11 cellular contexts compared by ENCODE assay signal in the genomic region with DNA sequence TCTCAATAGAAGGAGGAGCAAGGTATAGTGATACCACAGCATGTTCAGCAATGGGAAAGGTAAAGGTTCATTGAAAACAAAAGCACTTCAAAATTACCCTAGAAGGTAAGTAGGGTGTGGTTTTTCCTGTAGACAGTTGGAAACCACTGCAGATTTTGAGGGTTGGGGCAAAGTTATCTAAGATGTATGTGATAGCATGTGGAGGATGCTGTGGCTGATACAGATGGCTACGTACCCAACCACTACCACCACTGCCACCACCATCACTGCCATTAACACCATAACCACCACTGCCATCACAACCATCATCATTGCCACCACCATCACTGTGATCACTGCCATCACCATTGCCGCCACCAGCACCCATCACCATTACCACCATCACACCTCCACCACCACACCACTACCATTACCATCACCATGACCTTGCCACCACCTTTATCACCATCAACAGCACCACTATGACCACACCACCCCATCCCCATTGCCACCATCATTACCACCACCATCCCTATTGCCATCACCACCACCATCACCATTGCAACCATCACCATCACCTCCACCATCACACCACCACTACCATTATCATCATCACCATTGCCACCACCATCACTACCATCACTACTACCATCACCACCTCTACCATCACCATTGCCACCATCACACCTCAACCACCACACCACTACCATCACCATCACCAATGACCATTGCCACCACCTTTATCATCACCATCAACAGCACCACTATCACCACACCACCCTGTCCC. TPM values are rescaled to one million over a fixed set of nuclear protein-coding genes. Genes with fewer than 3 reads are reported as not detected.
DNase-seq lines count a peak whose midpoint lies in the region; ATAC-seq, FAIRE-seq and TF ChIP-seq lines count a peak whose summit lies in the region.
"Had no signal": no experiment of that assay in that cellular context is flagged by ENCODE, and none has a peak within 500 bp of the region (broad histone marks: within the 10 kb centered on the region; RNA-seq: fewer than 3 reads in every experiment).

No MANE protein-coding gene starts in this region.

- H3K9me3 ChIP-seq in Loucy (ENCODE audit: insufficient read depth, low read depth, low read length) (no peaks in the 10 kb centered on the region), MG63 (0 out of 2 replicates have a peak, but pooled peaks cover 2% of the 10 kb centered on the region)
- H3K9me3 ChIP-seq: HAP-1 had no signal

- no peak overlapping the region for H3K27ac Mint-ChIP-seq in neural crest cell (ENCODE audit: unreplicated experiment)

- peak overlapping the region; percentile 85 for H3K4me3 Mint-ChIP-seq in neural crest cell

- TF ChIP-seq CTCF in GM12865 (IDR thresholded peaks at IDR 0.05; ENCODE audit: insufficient read depth, low read depth, low read length, missing control alignments) (no peak), Loucy (conservative IDR thresholded peaks at IDR 0.05; ENCODE audit: low read length) (no peak), neural crest cell (conservative IDR thresholded peaks at IDR 0.05) (no peak)

- H3F3A ChIP-seq in Loucy (ENCODE audit: low read depth), result no peaks in the 10 kb centered on the region; the same call in 1 of the 2 replicates

- peaks cover 13% of the 10 kb centered on the region for H3K9me3 Mint-ChIP-seq in neural crest cell

- no peaks in the 10 kb centered on the region for H3K36me3 ChIP-seq in Loucy (ENCODE audit: insufficient read depth, low read length)
- peaks cover 32% of the 10 kb centered on the region for H3K36me3 ChIP-seq in MG63

- H3K4me3 ChIP-seq in GM12865 (ENCODE audit: low read depth, low read length) (no peak overlapping the region), Loucy (ENCODE audit: low read length, poor library complexity, severe bottlenecking) (no peak overlapping the region), MG63 (no peak overlapping the region)
- H3K4me3 ChIP-seq: HAP-1 had no signal

- H3K9ac ChIP-seq in Loucy (ENCODE audit: low read depth, low read length, poor library complexity, severe bottlenecking), result no peak overlapping the region

- FAIRE-seq in RCC 7860 (lab: Jason Lieb, UNC), result no peak

- peak overlapping the region; percentile 85 for H3K4me2 ChIP-seq in Loucy (ENCODE audit: low read depth, low read length, poor library complexity, severe bottlenecking)

- peaks cover 28% of the 10 kb centered on the region for H3K79me2 ChIP-seq in Loucy (ENCODE audit: insufficient read depth, low read length)

- ATAC-seq in GM18868 (IDR thresholded peaks at IDR 0.05; ENCODE audit: unreplicated experiment), result no peak

- peaks cover 22% of the 10 kb centered on the region for H3K4me1 ChIP-seq in Loucy (ENCODE audit: insufficient read depth, low read length, poor library complexity, severe bottlenecking)

- peak; percentile 67 for DNase-seq in GM12865 (ENCODE audit: low read depth)
- peak; percentile 82 for DNase-seq in central memory CD4-positive, alpha-beta T cell
- no peak for DNase-seq in neural crest cell (ENCODE audit: low read depth, low spot score)
- no peak for DNase-seq in MG63
- no peak for DNase-seq in RCC 7860 (ENCODE audit: low spot score)
- DNase-seq: NCI-H1417 treated with DMSO at 0.1 percent for 48 hours; NK-92 treated with Interleukin-12 subunit alpha and Interleukin-12 subunit beta, amount 100 ng/mL, for 24 hours; T-helper 9 cell had no signal

- peaks cover 7% of the 10 kb centered on the region for H3K27me3 Mint-ChIP-seq in neural crest cell (ENCODE audit: low read depth)

- peaks cover 25% of the 10 kb centered on the region for H4K20me1 ChIP-seq in Loucy (ENCODE audit: insufficient read depth, low read length, poor library complexity, severe bottlenecking)

- H2AFZ ChIP-seq in Loucy (ENCODE audit: low read length), result no peak overlapping the region

- peaks cover 24% of the 10 kb centered on the region for H3K4me1 Mint-ChIP-seq in neural crest cell

- H3K36me3 Mint-ChIP-seq in neural crest cell (ENCODE audit: low read depth), result peaks cover 36% of the 10 kb centered on the region

- no peaks in the 10 kb centered on the region for H3K27me3 ChIP-seq in Loucy (ENCODE audit: insufficient read depth, low read length, poor library complexity, severe bottlenecking)
- no peaks in the 10 kb centered on the region for H3K27me3 ChIP-seq in MG63

- H3K9me2 ChIP-seq in Loucy (replicated peaks; ENCODE audit: low read depth, low read length), result no peaks in the 10 kb centered on the region

RNA-seq across cellular contexts. Expression of gene TMSB10, which starts 3.7 kb away (rescaled TPM):
- total RNA-seq in neural crest cell, result 1,431 and 1,563 TPM in 2 replicates
- total RNA-seq in MG63 (2014; rRNA removed; shearing (Covaris generic); ENCODE audit: low replicate concordance), result 5,826 and 9,166 TPM in 2 replicates

RNA-seq across cellular contexts. Expression of gene TRABD2A, which starts 28.2 kb away (rescaled TPM):
- 0.84 TPM in 2 replicates for total RNA-seq in neural crest cell
- 14.5 and 20.9 TPM in 2 replicates for total RNA-seq in MG63 (2014; rRNA removed; shearing (Covaris generic); ENCODE audit: low replicate concordance)

Comparison
In these comparisons a context has a peak if more than half of its experiments do, and no peak if none do; other contexts are left out.
1. DNase-seq: peak in GM12865 (single experiment) and central memory CD4-positive, alpha-beta T cell (single experiment); none in neural crest cell (single experiment), MG63 (single experiment) and RCC 7860 (single experiment).